Comparison of ENCODE assay signal across 11 cellular contexts in the genomic region with DNA sequence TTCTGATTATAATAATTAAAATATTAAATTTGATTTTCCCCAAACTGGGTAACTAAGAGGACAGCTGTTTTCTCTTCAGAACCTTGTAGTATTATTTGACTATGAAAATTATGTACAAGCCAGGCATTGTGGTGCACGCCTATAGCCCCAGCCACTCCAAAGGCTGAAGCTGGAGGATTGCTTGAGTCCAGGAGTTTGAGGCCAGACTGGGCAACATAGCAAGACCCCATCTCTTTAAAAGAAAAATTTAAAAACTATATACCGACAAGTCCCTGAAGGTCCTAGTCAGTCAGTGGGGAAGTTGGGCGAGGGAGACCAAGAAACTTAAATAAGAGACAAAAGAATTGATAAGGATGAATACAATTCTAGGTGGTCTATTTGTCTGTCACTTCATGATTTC.
"Had no signal": no experiment of that assay in that cellular context is flagged by ENCODE, and none has a peak within 500 bp of the region (broad histone marks: within the 10 kb centered on the region; RNA-seq: fewer than 3 reads in every experiment).

No MANE protein-coding gene starts in this region.

- H3K9ac ChIP-seq: GM23248 had no signal

- FAIRE-seq: H1, H54 had no signal

- H3K36me3 ChIP-seq: HAP-1 had no signal

- H3K27ac Mint-ChIP-seq: GM23338, H9, HFFc6 had no signal

- H3K4me3 Mint-ChIP-seq: GM23338, H9, HFFc6 had no signal

- H3K27ac ChIP-seq: GM23248 had no signal

- H3K9me3 Mint-ChIP-seq: GM23338, H9, HFFc6 had no signal

- H2AFZ ChIP-seq: GM23248 had no signal

- DNase-seq: GM23248, GOT3, H7, H9, HCEC 1CT, HFFc6 had no signal

- H3K9me3 ChIP-seq: HAP-1 had no signal

- H3K4me2 ChIP-seq: GM23338 had no signal

- H3K4me1 ChIP-seq: HAP-1 had no signal

- ATAC-seq: GM23338, HCT116 had no signal

- H3K4me3 ChIP-seq: GM23248, GM23338, HAP-1 had no signal
